27 cellular contexts compared by ENCODE assay signal in the genomic region with DNA sequence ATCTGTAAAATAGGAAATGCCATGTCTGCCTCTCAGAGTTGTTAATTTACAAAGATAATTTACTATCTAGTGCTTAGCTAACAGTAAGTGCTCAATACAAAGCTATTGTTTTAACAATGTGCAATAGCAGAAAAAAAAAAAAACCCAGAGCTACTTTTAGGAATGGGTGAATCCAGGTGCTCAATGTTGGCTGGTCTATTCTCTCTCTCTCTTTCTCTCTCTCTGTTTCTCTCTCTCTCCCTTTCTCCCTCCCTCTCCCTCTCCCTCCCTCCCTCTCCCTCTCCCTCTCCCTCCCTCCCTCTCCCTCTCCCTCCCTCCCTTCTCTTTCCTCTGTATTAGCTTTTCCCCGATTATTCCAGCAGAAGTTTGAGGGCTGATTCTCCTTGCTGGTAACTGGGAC. TPM values are rescaled to one million over a fixed set of nuclear protein-coding genes. Genes with fewer than 3 reads are reported as not detected.
"Had no signal": no experiment of that assay in that cellular context is flagged by ENCODE, and none has a peak within 500 bp of the region (broad histone marks: within the 10 kb centered on the region; RNA-seq: fewer than 3 reads in every experiment).

No MANE protein-coding gene starts in this region.

- H3K27ac ChIP-seq: stomach, suprapubic skin, thoracic aorta, thyroid gland, tibial artery, tibial nerve, transverse colon, upper lobe of left lung, upper lobe of right lung, uterus, vagina had no signal

- H3K4me1 ChIP-seq: suprapubic skin, thyroid gland, transverse colon, upper lobe of left lung, upper lobe of right lung, uterus, vagina had no signal

- H3K4me3 ChIP-seq: stomach, suprapubic skin, thoracic aorta, thyroid gland, tibial artery, tibial nerve, transverse colon, upper lobe of left lung, upper lobe of right lung, uterus, vagina had no signal

- DNase-seq: stimulated activated CD4-positive, alpha-beta T cell treated with anti-CD3 and anti-CD28 coated beads, Interleukin-2, amount 100 ng/mL, for 48 hours; stimulated activated CD4-positive, alpha-beta T cell treated with anti-CD3 and anti-CD28 coated beads, Interleukin-4, amount 100 ng/mL, for 1 hour; stimulated activated CD4-positive, alpha-beta T cell treated with anti-CD3 and anti-CD28 coated beads, Interleukin-4, amount 100 ng/mL, for 24 hours; stimulated activated CD4-positive, alpha-beta T cell treated with anti-CD3 and anti-CD28 coated beads, Interleukin-4, amount 100 ng/mL, for 4 hours; stimulated activated CD8-positive, alpha-beta memory T cell treated with anti-CD3 and anti-CD28 coated beads, Interleukin-4, amount 100 ng/mL, for 48 hours; stimulated activated naive B cell treated with anti-CD40 and anti-IgM and Interleukin-4, amounts not matched to agents 10 μg/mL and 1 μg/mL and 100 μg/mL, for 72 hours; stimulated activated naive CD4-positive, alpha-beta T cell; stimulated activated naive CD4-positive, alpha-beta T cell treated with Interleukin-2 at 50 U/mL for 16 hours; stimulated activated naive CD8-positive, alpha-beta T cell treated with anti-CD3 and anti-CD28 coated beads, Interleukin-15, amount 100 ng/mL, for 72 hours; stimulated activated naive CD8-positive, alpha-beta T cell treated with anti-CD3 and anti-CD28 coated beads, Interleukin-15, Interleukin-2, amounts not matched to agents 100 U/mL and 50 U/mL, for 24 hours; stomach; substantia nigra; thyroid gland; tibial artery; transverse colon; trophoblast cell; upper lobe of left lung; upper lobe of right lung; uterus had no signal

- H3K36me3 ChIP-seq: suprapubic skin, thoracic aorta, transverse colon, uterus, vagina had no signal

- ATAC-seq: stimulated activated effector memory CD8-positive, alpha-beta T cell treated with anti-CD3 and anti-CD28 coated beads, Interleukin-12 subunit alpha, Interleukin-12 subunit beta, amount 100 ng/mL, for 72 hours; stimulated activated memory B cell treated with anti-CD40 and anti-IgM and Interleukin-4, amounts not matched to agents 10 μg/mL and 1 μg/mL and 100 μg/mL, for 72 hours; stimulated activated naive B cell treated with anti-CD40 and anti-IgM and Interleukin-4, amounts not matched to agents 10 μg/mL and 1 μg/mL and 100 μg/mL, for 72 hours; stimulated activated naive CD8-positive, alpha-beta T cell treated with anti-CD3 and anti-CD28 coated beads, Interleukin-15, amount 100 ng/mL, for 72 hours; stimulated activated naive CD8-positive, alpha-beta T cell treated with anti-CD3 and anti-CD28 coated beads, Interleukin-15, Interleukin-2, amounts not matched to agents 100 U/mL and 50 U/mL, for 24 hours; upper lobe of right lung had no signal

- H3K9me3 ChIP-seq: stomach, suprapubic skin, thoracic aorta, thyroid gland, tibial artery, tibial nerve, transverse colon, upper lobe of left lung, upper lobe of right lung, uterus, vagina had no signal

- H3K27me3 ChIP-seq: stomach, suprapubic skin, thyroid gland, tibial artery, tibial nerve, transverse colon, upper lobe of left lung, upper lobe of right lung, uterus, vagina had no signal

- FAIRE-seq: urothelium cell line had no signal

RNA-seq across cellular contexts. Expression of a gene that starts 30.1 kb away (rescaled TPM):
- total RNA-seq: subcutaneous adipose tissue, suprapubic skin, thoracic aorta, tibial nerve, vagina had no signal
